ENCODE assay signal across 15 cellular contexts in the genomic region with DNA sequence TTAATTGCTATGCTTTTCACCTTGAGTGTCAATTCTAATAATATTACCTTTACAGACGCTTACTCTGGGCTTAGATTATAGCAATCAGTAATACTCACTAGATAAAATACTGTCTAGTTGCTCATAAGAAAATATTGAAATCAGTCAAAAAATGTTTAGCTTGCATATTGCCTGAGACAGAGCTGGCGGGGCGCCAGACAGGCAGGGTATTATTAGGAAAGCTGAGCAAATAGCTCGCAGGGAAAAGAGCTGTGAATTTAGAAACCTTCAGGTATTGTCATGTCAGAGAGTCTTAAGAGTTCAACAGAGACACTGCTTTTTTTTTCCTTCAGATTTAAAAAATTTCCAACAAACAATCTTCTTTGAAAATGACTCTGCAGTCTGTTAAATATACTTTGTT.
DNase-seq lines count a peak whose midpoint lies in the region; ATAC-seq and TF ChIP-seq lines count a peak whose summit lies in the region.
"Had no signal": no experiment of that assay in that cellular context is flagged by ENCODE, and none has a peak within 500 bp of the region (broad histone marks: within the 10 kb centered on the region; RNA-seq: fewer than 3 reads in every experiment).

No MANE protein-coding gene starts in this region.

- WGBS in esophagus, 2 donors: 33 to 36% methylated on average over 4 of the region's 4 CpGs
- WGBS in psoas muscle, 3 donors: 77 to 85% (median 78%) methylated on average over 4 of the region's 4 CpGs
- 68 to 80% methylated on average over 1 to 4 of the region's 4 CpGs for WGBS in endodermal cell (ENCODE audit: insufficient coverage in 1 of 2, insufficient read length in 1 of 2), 2 experiments

- ATAC-seq in psoas muscle: no peak
- ATAC-seq in activated CD4-positive, alpha-beta T cell treated with anti-CD3 and anti-CD28 coated beads for 36 hours: no peak
- ATAC-seq: stimulated activated naive B cell treated with anti-CD40 and anti-IgM and Interleukin-4, amounts not matched to agents 10 μg/mL and 1 μg/mL and 100 μg/mL, for 72 hours had no signal

- H3K4me3 Mint-ChIP-seq in HFFc6 (no peak overlapping the region), endodermal cell (no peak overlapping the region), immature natural killer cell (no peak overlapping the region)
- no peak overlapping the region for H3K4me3 Mint-ChIP-seq in activated CD4-positive, alpha-beta T cell treated with anti-CD3 and anti-CD28 coated beads for 36 hours
- H3K4me3 Mint-ChIP-seq: stimulated activated naive B cell treated with anti-CD40 and anti-IgM and Interleukin-4, amounts not matched to agents 10 μg/mL and 1 μg/mL and 100 μg/mL, for 72 hours had no signal

- H3K36me3 Mint-ChIP-seq in HFFc6 (ENCODE audit: low read depth) (peaks cover 49% of the 10 kb centered on the region), endodermal cell (ENCODE audit: low read depth) (no peaks in the 10 kb centered on the region), immature natural killer cell (no peaks in the 10 kb centered on the region)
- H3K36me3 Mint-ChIP-seq in activated CD4-positive, alpha-beta T cell treated with anti-CD3 and anti-CD28 coated beads for 36 hours (ENCODE audit: low read depth): no peaks in the 10 kb centered on the region
- H3K36me3 Mint-ChIP-seq: stimulated activated naive B cell treated with anti-CD40 and anti-IgM and Interleukin-4, amounts not matched to agents 10 μg/mL and 1 μg/mL and 100 μg/mL, for 72 hours had no signal

- peaks cover 58% of the 10 kb centered on the region for H3K4me1 Mint-ChIP-seq in HFFc6 (ENCODE audit: low read depth)
- H3K4me1 Mint-ChIP-seq in endodermal cell: peaks cover 24% of the 10 kb centered on the region
- H3K4me1 Mint-ChIP-seq in immature natural killer cell: peaks cover 17 to 21% of the 10 kb centered on the region in 2 donors
- H3K4me1 Mint-ChIP-seq in activated CD4-positive, alpha-beta T cell treated with anti-CD3 and anti-CD28 coated beads for 36 hours: no peaks in the 10 kb centered on the region

- H3K27me3 Mint-ChIP-seq in HFFc6 (ENCODE audit: insufficient read depth) (no peaks in the 10 kb centered on the region), endodermal cell (ENCODE audit: insufficient read depth) (peaks cover 1% of the 10 kb centered on the region), immature natural killer cell (ENCODE audit: low read depth in 3 of 3) (peaks cover 0 to 4% (median 2%) of the 10 kb centered on the region in 3 donors)
- H3K27me3 Mint-ChIP-seq in activated CD4-positive, alpha-beta T cell treated with anti-CD3 and anti-CD28 coated beads for 36 hours: peaks cover 5% of the 10 kb centered on the region

- CTCF ChIA-PET in activated CD4-positive, alpha-beta T cell treated with anti-CD3 and anti-CD28 coated beads for 36 hours (lab: Charles Lee): no interaction called here

- H3K9me3 ChIP-seq in esophagus (ENCODE audit: control insufficient read depth in 2 of 2, insufficient read depth in 1 of 2, low read depth in 1 of 2, low read length in 1 of 2): no peaks in the 10 kb centered on the region
- no peaks in the 10 kb centered on the region for H3K9me3 ChIP-seq in psoas muscle
- no peaks in the 10 kb centered on the region for H3K9me3 ChIP-seq in endodermal cell (ENCODE audit: control insufficient read depth, low read length)

- no peak overlapping the region for H3K4me3 ChIP-seq in esophagus (ENCODE audit: low read depth in 1 of 2, low read length in 2 of 2)
- no peak overlapping the region for H3K4me3 ChIP-seq in psoas muscle
- no peak overlapping the region for H3K4me3 ChIP-seq in endodermal cell (ENCODE audit: low read length)

- H3K27me3 ChIP-seq in esophagus (ENCODE audit: control insufficient read depth in 1 of 2, insufficient read depth in 2 of 2, low read length in 2 of 2) (no peaks in the 10 kb centered on the region), psoas muscle (ENCODE audit: insufficient read depth in 3 of 3, low read length in 2 of 3) (no peaks in the 10 kb centered on the region), endodermal cell (ENCODE audit: control insufficient read depth, insufficient read depth, low read length, poor library complexity, severe bottlenecking) (no peaks in the 10 kb centered on the region)

- POLR2A ChIA-PET in activated CD4-positive, alpha-beta T cell treated with anti-CD3 and anti-CD28 coated beads for 36 hours (lab: Charles Lee): no interaction called here

- H3K9me3 Mint-ChIP-seq in HFFc6 (no peaks in the 10 kb centered on the region), endodermal cell (no peaks in the 10 kb centered on the region), immature natural killer cell (no peaks in the 10 kb centered on the region)
- H3K9me3 Mint-ChIP-seq in activated CD4-positive, alpha-beta T cell treated with anti-CD3 and anti-CD28 coated beads for 36 hours (ENCODE audit: low read depth): no peaks in the 10 kb centered on the region
- H3K9me3 Mint-ChIP-seq: stimulated activated naive B cell treated with anti-CD40 and anti-IgM and Interleukin-4, amounts not matched to agents 10 μg/mL and 1 μg/mL and 100 μg/mL, for 72 hours had no signal

- TF ChIP-seq CTCF in HFFc6 (IDR thresholded peaks at IDR 0.05) (no peak), psoas muscle (IDR thresholded peaks at IDR 0.05) (no peak), endodermal cell (conservative IDR thresholded peaks at IDR 0.05) (no peak)

- H3K27ac ChIP-seq in esophagus (ENCODE audit: low read depth in 2 of 2, low read length in 1 of 2) (peak overlapping the region; percentile 60 to 81), psoas muscle (no peak overlapping the region), endodermal cell (ENCODE audit: low read depth, low read length) (no peak overlapping the region)

- no peak overlapping the region for H3K9ac ChIP-seq in endodermal cell (ENCODE audit: extremely low read depth, low read length, poor library complexity, severe bottlenecking)

- no peaks in the 10 kb centered on the region for H3K36me3 ChIP-seq in esophagus (ENCODE audit: control insufficient read depth in 2 of 2, insufficient read depth in 2 of 2, low read length in 1 of 2)
- peaks cover 0 to under 1% of the 10 kb centered on the region in 2 donors for H3K36me3 ChIP-seq in psoas muscle (ENCODE audit: insufficient read depth in 1 of 2, low read depth in 1 of 2)
- no peaks in the 10 kb centered on the region for H3K36me3 ChIP-seq in endodermal cell (ENCODE audit: control insufficient read depth, insufficient read depth, low read length)

- intact Hi-C loops in psoas muscle (cut with DNase I): no loop called here
- intact Hi-C loops in activated CD4-positive, alpha-beta T cell treated with anti-CD3 and anti-CD28 coated beads for 36 hours (cut with DNase I, micrococcal nuclease): no loop called here

- DNase-seq in HFFc6 (no peak), NCI-H2227 treated with DMSO at 0.1 percent for 48 hours (lab: John Stamatoyannopoulos, UW) (peak; percentile 79), psoas muscle (peak; percentile 53 to 58), endodermal cell (no peak), immature natural killer cell (no peak), hypothalamus (lab: John Stamatoyannopoulos, UW) (no peak)
- no peak for DNase-seq in activated CD4-positive, alpha-beta T cell treated with anti-CD3 and anti-CD28 coated beads for 36 hours
- DNase-seq: activated CD4-positive, CD25-positive, alpha-beta regulatory T cell treated with anti-CD3 and anti-CD28 coated beads, Interleukin-2, amount 50 U/mL, for 72 hours; activated effector memory CD4-positive, alpha-beta T cell treated with anti-CD3 and anti-CD28 coated beads, Interleukin-2, amount 50 U/mL, for 16 hours; H7; NCI-H526 treated with DMSO at 0.1 percent for 48 hours; stimulated activated CD4-positive, alpha-beta T cell treated with anti-CD3 and anti-CD28 coated beads, Interleukin-1b, Interleukin-23, amount 100 ng/mL, for 48 hours; stimulated activated naive B cell treated with anti-CD40 and anti-IgM and Interleukin-4, amounts not matched to agents 10 μg/mL and 1 μg/mL and 100 μg/mL, for 72 hours; SW 1271 had no signal

- peaks cover 0 to 11% of the 10 kb centered on the region in 2 donors for H3K4me1 ChIP-seq in esophagus (ENCODE audit: control insufficient read depth in 2 of 2, insufficient read depth in 2 of 2, low read length in 1 of 2)
- H3K4me1 ChIP-seq in psoas muscle: no peaks in the 10 kb centered on the region
- H3K4me1 ChIP-seq in endodermal cell (ENCODE audit: control insufficient read depth, insufficient read depth, low read length): peaks cover 5% of the 10 kb centered on the region

- H3K27ac Mint-ChIP-seq in HFFc6: peak overlapping the region; percentile 84; the same call in 1 of the 2 replicates
- no peak overlapping the region for H3K27ac Mint-ChIP-seq in endodermal cell
- H3K27ac Mint-ChIP-seq in immature natural killer cell: no peak overlapping the region
- no peak overlapping the region for H3K27ac Mint-ChIP-seq in activated CD4-positive, alpha-beta T cell treated with anti-CD3 and anti-CD28 coated beads for 36 hours
- H3K27ac Mint-ChIP-seq: stimulated activated naive B cell treated with anti-CD40 and anti-IgM and Interleukin-4, amounts not matched to agents 10 μg/mL and 1 μg/mL and 100 μg/mL, for 72 hours had no signal

Comparison
In these comparisons a context has a peak if more than half of its experiments do, and no peak if none do; other contexts are left out.
1. DNase-seq: peak in NCI-H2227 treated with DMSO at 0.1 percent for 48 hours (single experiment) and psoas muscle (2 of 2); none in HFFc6 (single experiment), endodermal cell (single experiment), immature natural killer cell (0 of 3), activated CD4-positive, alpha-beta T cell treated with anti-CD3 and anti-CD28 coated beads for 36 hours (single experiment) and hypothalamus (0 of 51).
2. H3K27ac ChIP-seq: peak in esophagus (2 of 2); none in psoas muscle (single experiment) and endodermal cell (single experiment).